ENCODE assay signal across 24 cellular contexts in the genomic region with DNA sequence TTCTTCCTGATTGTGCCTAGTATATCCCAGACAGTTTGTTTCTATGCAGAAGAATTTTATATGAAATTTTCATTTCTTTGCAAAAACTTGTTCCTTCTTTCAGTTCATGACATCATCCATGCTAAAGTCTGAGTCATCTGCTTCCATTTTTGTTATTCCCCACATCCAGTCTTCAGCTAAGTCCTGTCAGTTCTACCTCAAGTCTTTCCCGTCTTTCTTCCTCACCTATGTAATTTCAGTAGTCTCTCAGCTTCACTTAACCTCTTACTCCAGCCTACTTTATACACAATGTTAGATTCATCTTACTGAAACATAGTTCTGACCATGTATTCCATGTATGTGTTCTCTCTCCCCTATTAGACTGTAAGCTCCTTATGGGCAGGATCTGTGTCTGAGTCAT. TPM values are rescaled to one million over a fixed set of nuclear protein-coding genes. Genes with fewer than 3 reads are reported as not detected.
A peak's percentile ranks its signal among the peaks of the same experiment; 100 is the strongest.
DNase-seq lines count a peak whose midpoint lies in the region; ATAC-seq and TF ChIP-seq lines count a peak whose summit lies in the region.
"Had no signal": no experiment of that assay in that cellular context is flagged by ENCODE, and none has a peak within 500 bp of the region (broad histone marks: within the 10 kb centered on the region; RNA-seq: fewer than 3 reads in every experiment).

No MANE protein-coding gene starts in this region.

- no peak overlapping the region for H3K4me3 ChIP-seq in psoas muscle
- H3K4me3 ChIP-seq: cardiac muscle cell, lower lobe of right lung, suprapubic skin, upper lobe of right lung had no signal

- H3K36me3 ChIP-seq in psoas muscle (ENCODE audit: insufficient read depth in 1 of 2, low read depth in 1 of 2) = peaks cover 0 to 52% of the 10 kb centered on the region in 2 donors

- 94 to 100% (median 98%) methylated on average over 1 of the region's 1 CpG for WGBS in adipose tissue, 3 donors
- 89 to 95% (median 92%) methylated on average over 1 of the region's 1 CpG for WGBS in psoas muscle, 3 donors

- DNase-seq in activated naive CD8-positive, alpha-beta T cell treated with anti-CD3 and anti-CD28 coated beads for 36 hours = no peak
- DNase-seq in psoas muscle (no peak), NCI-H2107 treated with DMSO at 0.1 percent for 48 hours (lab: John Stamatoyannopoulos, UW; ENCODE audit: unreplicated experiment) (no peak)
- DNase-seq in stimulated activated naive CD4-positive, alpha-beta T cell treated with Interleukin-2 at 50 U/mL for 16 hours (lab: John Stamatoyannopoulos, UW) = no peak
- DNase-seq: activated CD4-positive, alpha-beta T cell treated with anti-CD3 and anti-CD28 coated beads, Interleukin-2, amount 10 ng/mL, durations not matched to agents 24 days and 14 days; activated naive CD4-positive, alpha-beta T cell treated with anti-CD3 and anti-CD28 coated beads, Interleukin-2, amount 10 ng/mL, durations not matched to agents 7 days and 5 days; anterior cingulate cortex; kidney; lower lobe of right lung; NCI-H1694 treated with DMSO at 0.1 percent for 48 hours; NCI-H2171 treated with DMSO at 0.1 percent for 48 hours; NCI-H524 treated with DMSO at 0.1 percent for 48 hours; PC-3; retina; stimulated activated CD4-positive, alpha-beta T cell treated with anti-CD3 and anti-CD28 coated beads, Interleukin-2, amount 100 ng/mL, for 24 hours; upper lobe of right lung had no signal

- intact Hi-C loops in psoas muscle (cut with DNase I) = no loop called here

- H3K27me3 ChIP-seq in psoas muscle (ENCODE audit: insufficient read depth in 3 of 3, low read length in 2 of 3) = no peaks in the 10 kb centered on the region
- H3K27me3 ChIP-seq: cardiac muscle cell, suprapubic skin, upper lobe of right lung had no signal

- peaks cover 39% of the 10 kb centered on the region for H3K4me1 ChIP-seq in psoas muscle

- no peaks in the 10 kb centered on the region for H3K9me3 ChIP-seq in psoas muscle
- H3K9me3 ChIP-seq: lower lobe of right lung, suprapubic skin, upper lobe of right lung had no signal

- H3K4me3 Mint-ChIP-seq in activated naive CD8-positive, alpha-beta T cell = no peak overlapping the region
- no peak overlapping the region for H3K4me3 Mint-ChIP-seq in activated naive CD8-positive, alpha-beta T cell treated with anti-CD3 and anti-CD28 coated beads for 36 hours
- H3K4me3 Mint-ChIP-seq: activated CD4-positive, alpha-beta T cell treated with anti-CD3 and anti-CD28 coated beads, Interleukin-2, amount 10 ng/mL, durations not matched to agents 24 days and 14 days; activated naive CD4-positive, alpha-beta T cell treated with anti-CD3 and anti-CD28 coated beads, Interleukin-2, amount 10 ng/mL, durations not matched to agents 7 days and 5 days; activated T-helper 1 cell treated with anti-CD3 and anti-CD28 coated beads, Interleukin-12 subunit alpha, Interleukin-12 subunit beta, Interleukin-2, Interleukin-4 antibody, amounts not matched to agents 30 ng/mL and 10 ng/mL and 1 ng/mL, durations not matched to agents 14 hours and 24 hours and 36 hours; nephron had no signal

- ATAC-seq in GM18502 (IDR thresholded peaks at IDR 0.05; ENCODE audit: poor library complexity, unreplicated experiment) = peak; percentile 17
- no peak for ATAC-seq in psoas muscle
- ATAC-seq in HG03045 (IDR thresholded peaks at IDR 0.05; ENCODE audit: unreplicated experiment) = no peak
- ATAC-seq: lower lobe of right lung, PC-3, upper lobe of right lung had no signal

- no peak for TF ChIP-seq CTCF in psoas muscle (IDR thresholded peaks at IDR 0.05)

- H3K27ac Mint-ChIP-seq in activated naive CD8-positive, alpha-beta T cell = peak overlapping the region; percentile 3
- H3K27ac Mint-ChIP-seq in activated naive CD8-positive, alpha-beta T cell treated with anti-CD3 and anti-CD28 coated beads for 36 hours = no peak overlapping the region
- H3K27ac Mint-ChIP-seq: activated CD4-positive, alpha-beta T cell treated with anti-CD3 and anti-CD28 coated beads, Interleukin-2, amount 10 ng/mL, durations not matched to agents 24 days and 14 days; activated T-helper 1 cell treated with anti-CD3 and anti-CD28 coated beads, Interleukin-12 subunit alpha, Interleukin-12 subunit beta, Interleukin-2, Interleukin-4 antibody, amounts not matched to agents 30 ng/mL and 10 ng/mL and 1 ng/mL, durations not matched to agents 14 hours and 24 hours and 36 hours; nephron had no signal

- no peaks in the 10 kb centered on the region for H3K27me3 Mint-ChIP-seq in activated naive CD8-positive, alpha-beta T cell
- no peaks in the 10 kb centered on the region for H3K27me3 Mint-ChIP-seq in activated naive CD8-positive, alpha-beta T cell treated with anti-CD3 and anti-CD28 coated beads for 36 hours
- H3K27me3 Mint-ChIP-seq: activated CD4-positive, alpha-beta T cell treated with anti-CD3 and anti-CD28 coated beads, Interleukin-2, amount 10 ng/mL, durations not matched to agents 24 days and 14 days; activated naive CD4-positive, alpha-beta T cell treated with anti-CD3 and anti-CD28 coated beads, Interleukin-2, amount 10 ng/mL, durations not matched to agents 7 days and 5 days had no signal

- H3K27ac ChIP-seq in adipose tissue (ENCODE audit: low read depth, low read length) = peak overlapping the region; percentile 55
- H3K27ac ChIP-seq in psoas muscle = peak overlapping the region; percentile 73
- H3K27ac ChIP-seq: cardiac muscle cell, lower lobe of right lung, suprapubic skin, upper lobe of right lung had no signal

- H3K36me3 Mint-ChIP-seq in activated naive CD8-positive, alpha-beta T cell = peaks cover 21% of the 10 kb centered on the region
- H3K36me3 Mint-ChIP-seq in activated naive CD8-positive, alpha-beta T cell treated with anti-CD3 and anti-CD28 coated beads for 36 hours = peaks cover 68% of the 10 kb centered on the region

- peaks cover 21% of the 10 kb centered on the region for H3K4me1 Mint-ChIP-seq in activated naive CD8-positive, alpha-beta T cell (ENCODE audit: low read depth)
- H3K4me1 Mint-ChIP-seq in activated naive CD8-positive, alpha-beta T cell treated with anti-CD3 and anti-CD28 coated beads for 36 hours = peaks cover 24% of the 10 kb centered on the region
- H3K4me1 Mint-ChIP-seq: activated naive CD4-positive, alpha-beta T cell treated with anti-CD3 and anti-CD28 coated beads, Interleukin-2, amount 10 ng/mL, durations not matched to agents 7 days and 5 days had no signal

- H3K9me3 Mint-ChIP-seq in activated naive CD8-positive, alpha-beta T cell (ENCODE audit: low read depth) = no peaks in the 10 kb centered on the region
- peaks cover 8% of the 10 kb centered on the region for H3K9me3 Mint-ChIP-seq in activated naive CD8-positive, alpha-beta T cell treated with anti-CD3 and anti-CD28 coated beads for 36 hours
- H3K9me3 Mint-ChIP-seq: activated naive CD4-positive, alpha-beta T cell treated with anti-CD3 and anti-CD28 coated beads, Interleukin-2, amount 10 ng/mL, durations not matched to agents 7 days and 5 days; nephron had no signal

RNA-seq across cellular contexts. Expression of a gene that starts 39.2 kb away (rescaled TPM):
- total RNA-seq in activated naive CD8-positive, alpha-beta T cell treated with anti-CD3 and anti-CD28 coated beads for 36 hours = 100 to 1,000 TPM; 364 to 375 TPM
- polyA plus RNA-seq in adipose tissue = 10 to 100 TPM; 12.7 to 39.6 (median 35.0) TPM
- 100 to 1,000 TPM; 132 to 230 (median 154) TPM for total RNA-seq in psoas muscle
- 100 to 1,000 TPM in 1 of 3 donors, 10 to 100 TPM in 2; 47.0 to 123 (median 58.2) TPM for polyA plus RNA-seq in psoas muscle

RNA-seq across cellular contexts. Expression of a gene that starts 52.5 kb away (rescaled TPM):
- 10 to 100 TPM; 97.7 to 98.6 TPM for total RNA-seq in activated naive CD8-positive, alpha-beta T cell treated with anti-CD3 and anti-CD28 coated beads for 36 hours
- polyA plus RNA-seq in adipose tissue (100 to 1,000 TPM in 2 of 3 donors, 10 to 100 TPM in 1; 43.3 to 203 (median 150) TPM), psoas muscle (10 to 100 TPM; 60.5 to 99.1 (median 80.3) TPM)
- 10 to 100 TPM; 28.7 to 46.9 (median 40.7) TPM for total RNA-seq in psoas muscle
